Comparison of ENCODE assay signal across 11 cellular contexts in genomic region chr7:50356212-50356944, GRCh38.
DNase-seq lines count a peak whose midpoint lies in the region; ATAC-seq and TF ChIP-seq lines count a peak whose summit lies in the region.
"Had no signal": no experiment of that assay in that cellular context is flagged by ENCODE, and none has a peak within 500 bp of the region (broad histone marks: within the 10 kb centered on the region; RNA-seq: fewer than 3 reads in every experiment).

No MANE protein-coding gene starts in this region.

- DNase-seq in HL-60 (ENCODE audit: low read depth in 1 of 2, low spot score in 1 of 2) (peak; percentile 95 to 96), SIG-M5 treated with dmso at 0.1 percent for 504 hours (lab: John Stamatoyannopoulos, UW; ENCODE audit: unreplicated experiment) (peak; percentile 99), erythroblast (lab: John Stamatoyannopoulos, UW) (peak; percentile 91 to 94), putamen (ENCODE audit: low spot score) (peak; percentile 7), activated gamma-delta T cell (lab: John Stamatoyannopoulos, UW) (no peak), COR-L47 (lab: John Stamatoyannopoulos, UW) (no peak)
- DNase-seq in effector CD8-positive, alpha-beta T cell (lab: John Stamatoyannopoulos, UW): no peak
- DNase-seq: mammary epithelial cell had no signal

- no peak for TF ChIP-seq CTCF in HL-60 (IDR thresholded peaks at IDR 0.05; ENCODE audit: insufficient read depth, low read length)

- peak overlapping the region; percentile 82 for H3K27ac ChIP-seq in HL-60 (replicated peaks)
- H3K27ac ChIP-seq: epithelial cell of prostate, SJSA1 had no signal

- ATAC-seq in HG02970 (IDR thresholded peaks at IDR 0.05; ENCODE audit: low FRiP score, unreplicated experiment): no peak

- TF ChIP-seq POLR2A in erythroblast (IDR thresholded peaks at IDR 0.05; ENCODE audit: low read length): peak; percentile 5

- H3K4me3 ChIP-seq in HL-60 (replicated peaks; ENCODE audit: insufficient read depth, low read length): no peak overlapping the region
- H3K4me3 ChIP-seq: SJSA1 had no signal

- H3K27me3 ChIP-seq in HL-60 (ENCODE audit: insufficient read depth, poor library complexity, severe bottlenecking): no peaks in the 10 kb centered on the region

Comparison
In these comparisons a context has a peak if more than half of its experiments do, and no peak if none do; other contexts are left out.
1. DNase-seq: peak in HL-60 (2 of 2), SIG-M5 treated with dmso at 0.1 percent for 504 hours (single experiment), erythroblast (2 of 2) and putamen (single experiment); none in activated gamma-delta T cell (single experiment), COR-L47 (single experiment) and effector CD8-positive, alpha-beta T cell (single experiment).